1 cellular context compared by ENCODE assay signal in genomic region chr2:129794116-129794515, GRCh38.
TF ChIP-seq lines count a peak whose summit lies in the region.

No MANE protein-coding gene starts in this region.

TF ChIP-seq in HepG2, 621 proteins besides CTCF, POLR2A, EP300 and RAD21 (continued from another document):
- TF ChIP-seq PHF5A (CRISPR knock-in tag; IDR thresholded peaks at IDR 0.05; ENCODE audit: low read depth, unreplicated experiment) (no peak), HNF4A (CRISPR knock-in tag; IDR thresholded peaks at IDR 0.05) (no peak), USF2 (IDR thresholded peaks at IDR 0.05; ENCODE audit: low read depth, low read length) (no peak), USF2 (CRISPR knock-in tag; IDR thresholded peaks at IDR 0.05; ENCODE audit: borderline replicate concordance) (no peak), GMEB1 (CRISPR knock-in tag; IDR thresholded peaks at IDR 0.05; ENCODE audit: borderline replicate concordance) (no peak), ZNF589 (CRISPR knock-in tag; conservative IDR thresholded peaks at IDR 0.05) (no peak), YY1 (IDR thresholded peaks at IDR 0.05; ENCODE audit: insufficient read depth, insufficient replicate concordance, low read depth, low read length) (no peak)
